ENCODE assay signal across 18 cellular contexts in genomic region chr6:15952231-15953151, GRCh38.
DNase-seq lines count a peak whose midpoint lies in the region; ATAC-seq and TF ChIP-seq lines count a peak whose summit lies in the region.
"Had no signal": no experiment of that assay in that cellular context is flagged by ENCODE, and none has a peak within 500 bp of the region (broad histone marks: within the 10 kb centered on the region; RNA-seq: fewer than 3 reads in every experiment).

No MANE protein-coding gene starts in this region.

- H3K27ac ChIP-seq in heart left ventricle, result peak overlapping the region in 10 of 12 donors; percentile 5 to 68 (median 42)
- no peak overlapping the region for H3K27ac ChIP-seq in Peyer's patch
- no peak overlapping the region for H3K27ac ChIP-seq in naive thymus-derived CD4-positive, alpha-beta T cell (ENCODE audit: low read depth, low read length)
- H3K27ac ChIP-seq: parathyroid adenoma, stomach had no signal

- H3K9me3 ChIP-seq in heart left ventricle, result no peaks in the 10 kb centered on the region
- H3K9me3 ChIP-seq in Peyer's patch, result no peaks in the 10 kb centered on the region
- no peaks in the 10 kb centered on the region for H3K9me3 ChIP-seq in naive thymus-derived CD4-positive, alpha-beta T cell (ENCODE audit: control insufficient read depth in 2 of 3, low read length in 3 of 3)
- H3K9me3 ChIP-seq: stomach had no signal

- H3K4me3 Mint-ChIP-seq in naive thymus-derived CD4-positive, alpha-beta T cell, result no peak overlapping the region

- peak; percentile 56 for ATAC-seq in GM18868 (IDR thresholded peaks at IDR 0.05; ENCODE audit: unreplicated experiment)
- peak in 2 of 4 donors; percentile 38 for ATAC-seq in heart left ventricle
- peak; percentile 75 for ATAC-seq in sciatic nerve
- no peak for ATAC-seq in naive thymus-derived CD4-positive, alpha-beta T cell

- H3K27me3 ChIP-seq in heart left ventricle, result no peaks in the 10 kb centered on the region
- H3K27me3 ChIP-seq in Peyer's patch, result no peaks in the 10 kb centered on the region
- no peaks in the 10 kb centered on the region for H3K27me3 ChIP-seq in naive thymus-derived CD4-positive, alpha-beta T cell (ENCODE audit: control insufficient read depth in 2 of 2, insufficient read depth in 2 of 2, low read length in 2 of 2)
- H3K27me3 ChIP-seq: stomach had no signal

- H3K4me1 Mint-ChIP-seq in naive thymus-derived CD4-positive, alpha-beta T cell, result peaks cover 4 to 15% (median 10%) of the 10 kb centered on the region in 7 donors

- H3K4me3 ChIP-seq in heart left ventricle (no peak overlapping the region), Peyer's patch (no peak overlapping the region)
- H3K4me3 ChIP-seq in naive thymus-derived CD4-positive, alpha-beta T cell (ENCODE audit: low read length), result no peak overlapping the region
- H3K4me3 ChIP-seq: stomach had no signal

- CTCF ChIA-PET in naive thymus-derived CD4-positive, alpha-beta T cell (lab: Charles Lee), result no interaction called here

- H3K27ac Mint-ChIP-seq in naive thymus-derived CD4-positive, alpha-beta T cell, result no peak overlapping the region

- peaks cover 0 to 5% (median 0%) of the 10 kb centered on the region in 5 donors for H3K36me3 Mint-ChIP-seq in naive thymus-derived CD4-positive, alpha-beta T cell

- peak; percentile 71 for DNase-seq in NCI-H748 treated with DMSO at 0.1 percent for 48 hours (lab: John Stamatoyannopoulos, UW)
- no peak for DNase-seq in heart left ventricle
- no peak for DNase-seq in sciatic nerve (ENCODE audit: low spot score)
- DNase-seq in HuH-7.5 (ENCODE audit: low spot score), result no peak
- DNase-seq in DMS 273 treated with DMSO at 0.1 percent for 48 hours (lab: John Stamatoyannopoulos, UW), result no peak
- no peak for DNase-seq in Peyer's patch
- DNase-seq in naive thymus-derived CD4-positive, alpha-beta T cell, result no peak
- DNase-seq: activated CD4-positive, alpha-beta T cell treated with anti-CD3 and anti-CD28 coated beads for 1 hour; activated gamma-delta T cell; DMS79; erythroblast; NCI-H2081; NCI-H774; stimulated activated CD4-positive, alpha-beta T cell treated with anti-CD3 and anti-CD28 coated beads, Interleukin-12 subunit alpha, Interleukin-12 subunit beta, amount 100 ng/mL, for 4 hours; stomach; T-helper 9 cell had no signal

- TF ChIP-seq POLR2A in heart left ventricle (IDR thresholded peaks at IDR 0.05), result no peak
- TF ChIP-seq POLR2A in Peyer's patch (IDR thresholded peaks at IDR 0.05), result no peak

- H3K27me3 Mint-ChIP-seq in naive thymus-derived CD4-positive, alpha-beta T cell, result peaks cover 0 to 5% (median 0%) of the 10 kb centered on the region in 5 donors

- no peak for TF ChIP-seq CTCF in heart left ventricle (IDR thresholded peaks at IDR 0.05)
- TF ChIP-seq CTCF in Peyer's patch (IDR thresholded peaks at IDR 0.05), result no peak

- H3K9me3 Mint-ChIP-seq in naive thymus-derived CD4-positive, alpha-beta T cell, result peaks cover 0 to 6% (median 0%) of the 10 kb centered on the region in 11 donors

- H3K36me3 ChIP-seq in heart left ventricle (no peaks in the 10 kb centered on the region), Peyer's patch (no peaks in the 10 kb centered on the region)
- no peaks in the 10 kb centered on the region for H3K36me3 ChIP-seq in naive thymus-derived CD4-positive, alpha-beta T cell (ENCODE audit: control insufficient read depth in 2 of 3, insufficient read depth in 3 of 3, low read length in 3 of 3)
- H3K36me3 ChIP-seq: stomach had no signal

- H3K4me1 ChIP-seq in heart left ventricle (peaks cover 0 to 40% (median 17%) of the 10 kb centered on the region in 12 donors), Peyer's patch (peaks cover 0 to 4% (median 0%) of the 10 kb centered on the region in 4 donors)
- H3K4me1 ChIP-seq in naive thymus-derived CD4-positive, alpha-beta T cell (ENCODE audit: control insufficient read depth in 2 of 2, insufficient read depth in 2 of 2, low read length in 2 of 2), result peaks cover 0 to 4% of the 10 kb centered on the region in 2 donors
- H3K4me1 ChIP-seq: parathyroid adenoma had no signal

- 65 to 79% (median 73%) methylated on average over 8 of the region's 8 CpGs for WGBS in heart left ventricle, 4 donors

- POLR2A ChIA-PET in naive thymus-derived CD4-positive, alpha-beta T cell (lab: Charles Lee), result no interaction called here

- intact Hi-C loops in heart left ventricle (cut with DNase I) (no loop called here), sciatic nerve (cut with DNase I) (no loop called here)
- intact Hi-C loops in naive thymus-derived CD4-positive, alpha-beta T cell (cut with micrococcal nuclease), result no loop called here

Comparison
In these comparisons a context has a peak if more than half of its experiments do, and no peak if none do; other contexts are left out.
1. H3K27ac ChIP-seq: peak in heart left ventricle (10 of 12); none in Peyer's patch (0 of 4) and naive thymus-derived CD4-positive, alpha-beta T cell (single experiment).